Comparison of ENCODE assay signal across 7 cellular contexts in the genomic region with DNA sequence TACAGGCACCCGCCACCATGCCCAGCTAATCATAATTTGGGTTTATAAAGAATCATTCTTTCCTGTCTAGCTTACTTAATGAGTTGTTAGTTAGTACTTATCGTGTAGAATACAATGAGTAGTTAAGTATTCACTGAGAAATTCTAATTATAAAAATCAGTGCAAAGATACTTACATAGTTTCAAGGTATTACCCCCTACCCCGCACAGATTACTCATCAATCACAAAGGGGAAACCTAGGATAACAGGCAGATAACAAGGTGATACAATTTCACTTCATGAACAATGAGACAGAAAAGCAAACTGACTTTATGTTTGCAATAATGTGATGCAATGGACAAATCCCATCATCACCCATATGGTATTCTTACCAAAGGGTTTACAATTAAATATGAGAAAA.
"Had no signal": no experiment of that assay in that cellular context is flagged by ENCODE, and none has a peak within 500 bp of the region (broad histone marks: within the 10 kb centered on the region; RNA-seq: fewer than 3 reads in every experiment).

No MANE protein-coding gene starts in this region.

- H3K9ac ChIP-seq: KMS-11 had no signal

- H3K4me2 ChIP-seq: GM23338, KMS-11 had no signal

- H3K27ac ChIP-seq: HL-60, KMS-11 had no signal

- ATAC-seq: HepG2 had no signal

- H3K4me3 ChIP-seq: GM23338 had no signal

- DNase-seq: H9, HCEC 1CT, KBM-7 had no signal
